In the genomic region with DNA sequence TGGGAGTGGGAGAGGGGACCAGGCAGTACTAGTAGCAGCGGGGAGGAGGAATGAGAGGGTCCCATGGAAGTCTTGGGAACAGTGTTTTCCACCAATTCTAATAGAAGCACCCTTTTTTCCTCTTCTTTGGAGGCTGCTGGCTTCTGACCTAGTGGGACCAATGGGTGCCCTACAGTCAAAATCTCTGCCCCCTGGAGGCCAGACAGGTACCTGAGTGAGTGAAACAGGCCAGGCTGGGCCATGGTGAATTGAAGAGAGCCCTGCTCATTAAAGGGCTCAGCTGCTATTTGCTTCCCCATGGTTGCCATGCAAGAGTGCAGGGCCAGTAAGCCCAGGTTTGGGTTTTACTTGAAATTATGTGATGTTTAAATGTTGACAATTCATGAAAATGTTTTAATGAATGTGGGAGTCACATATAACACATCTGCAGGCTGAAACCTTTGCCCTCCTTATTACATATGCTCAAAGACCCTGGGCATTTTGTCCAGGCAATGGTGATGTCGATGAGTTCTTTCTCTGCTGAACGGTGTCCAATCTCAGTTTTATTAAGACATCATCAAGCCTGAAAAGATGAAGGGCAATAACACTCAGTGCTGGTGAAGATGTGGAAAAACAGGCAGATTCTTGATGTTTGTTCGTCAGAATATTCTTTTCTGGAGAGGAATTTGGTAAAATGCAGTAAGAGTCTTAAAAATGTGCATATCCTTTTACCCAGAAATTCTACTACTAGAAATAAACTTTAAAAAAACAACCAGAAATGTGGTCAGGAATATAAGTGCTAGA, we compare ENCODE assay signal across 16 cellular contexts. TPM values are rescaled to one million over a fixed set of nuclear protein-coding genes. Genes with fewer than 3 reads are reported as not detected.
DNase-seq lines count a peak whose midpoint lies in the region; ATAC-seq and TF ChIP-seq lines count a peak whose summit lies in the region.
"Had no signal": no experiment of that assay in that cellular context is flagged by ENCODE, and none has a peak within 500 bp of the region (broad histone marks: within the 10 kb centered on the region; RNA-seq: fewer than 3 reads in every experiment).

No MANE protein-coding gene starts in this region.

- H3K4me1 ChIP-seq in vagina = no peaks in the 10 kb centered on the region
- H3K4me1 ChIP-seq in transverse colon = no peaks in the 10 kb centered on the region

- peak; percentile 3 for DNase-seq in stimulated activated CD4-positive, alpha-beta T cell treated with anti-CD3 and anti-CD28 coated beads, Interleukin-4, amount 100 ng/mL, for 1 hour
- DNase-seq in stimulated activated CD4-positive, alpha-beta T cell treated with anti-CD3 and anti-CD28 coated beads, Interleukin-12 subunit alpha, Interleukin-12 subunit beta, amount 100 ng/mL, for 4 hours = no peak
- DNase-seq in HT-29 (ENCODE audit: low spot score) (peak; percentile 44), vagina (ENCODE audit: extremely low spot score in 2 of 2) (no peak), transverse colon (no peak), C1 segment of cervical spinal cord (lab: John Stamatoyannopoulos, UW) (no peak)
- DNase-seq: activated CD8-positive, alpha-beta memory T cell treated with anti-CD3 and anti-CD28 coated beads, Interleukin-2, amount 10 ng/mL, durations not matched to agents 7 days and 5 days; CD4-positive, alpha-beta T cell; KBM-7; NCI-H2171 treated with DMSO at 0.1 percent for 48 hours; stimulated activated naive CD4-positive, alpha-beta T cell treated with Interleukin-2 at 50 U/mL for 16 hours had no signal

- H3K4me3 Mint-ChIP-seq in activated T-helper 17 cell treated with anti-CD3 and anti-CD28 coated beads, Interleukin-2, amount 50 U/mL, for 72 hours = no peak overlapping the region
- H3K4me3 Mint-ChIP-seq: activated CD8-positive, alpha-beta memory T cell treated with anti-CD3 and anti-CD28 coated beads, Interleukin-2, amount 10 ng/mL, durations not matched to agents 7 days and 5 days; CD4-positive, alpha-beta T cell had no signal

- TF ChIP-seq POLR2A in vagina (IDR thresholded peaks at IDR 0.05) (no peak), transverse colon (IDR thresholded peaks at IDR 0.05) (no peak)

- no peak for TF ChIP-seq EP300 in transverse colon (IDR thresholded peaks at IDR 0.05; ENCODE audit: low read depth)

- H3K4me3 ChIP-seq in vagina = no peak overlapping the region
- no peak overlapping the region for H3K4me3 ChIP-seq in transverse colon

- no peaks in the 10 kb centered on the region for H3K9me3 Mint-ChIP-seq in activated T-helper 17 cell treated with anti-CD3 and anti-CD28 coated beads, Interleukin-2, amount 50 U/mL, for 72 hours
- H3K9me3 Mint-ChIP-seq: CD4-positive, alpha-beta T cell had no signal

- H3K27me3 ChIP-seq in vagina (no peaks in the 10 kb centered on the region), transverse colon (no peaks in the 10 kb centered on the region)

- H3K36me3 Mint-ChIP-seq in activated T-helper 17 cell treated with anti-CD3 and anti-CD28 coated beads, Interleukin-2, amount 50 U/mL, for 72 hours (ENCODE audit: low read depth) = no peaks in the 10 kb centered on the region

- no peaks in the 10 kb centered on the region for H3K4me1 Mint-ChIP-seq in activated T-helper 17 cell treated with anti-CD3 and anti-CD28 coated beads, Interleukin-2, amount 50 U/mL, for 72 hours

- no peaks in the 10 kb centered on the region for H3K36me3 ChIP-seq in vagina
- no peaks in the 10 kb centered on the region for H3K36me3 ChIP-seq in transverse colon

- in situ Hi-C loops in transverse colon (cut with MboI; ENCODE audit: low pct_ligation_motif_present in 1 of 4, low pct_unique_long_range_greater_than_20kb in 1 of 4, low sequenced_read_pairs in 3 of 4) = no loop called here

- H3K27me3 Mint-ChIP-seq in activated T-helper 17 cell treated with anti-CD3 and anti-CD28 coated beads, Interleukin-2, amount 50 U/mL, for 72 hours = peaks cover 11% of the 10 kb centered on the region

- H3K27ac ChIP-seq in vagina = no peak overlapping the region
- no peak overlapping the region for H3K27ac ChIP-seq in transverse colon

- WGBS in transverse colon (ENCODE audit: low coverage in 1 of 2), 2 donors = 84 to 96% methylated on average over 4 of the region's 4 CpGs

- no peak overlapping the region for H3K27ac Mint-ChIP-seq in activated T-helper 17 cell treated with anti-CD3 and anti-CD28 coated beads, Interleukin-2, amount 50 U/mL, for 72 hours
- H3K27ac Mint-ChIP-seq: activated CD8-positive, alpha-beta memory T cell treated with anti-CD3 and anti-CD28 coated beads, Interleukin-2, amount 10 ng/mL, durations not matched to agents 7 days and 5 days; CD4-positive, alpha-beta T cell had no signal

- intact Hi-C loops in vagina (cut with DNase I) (no loop called here), transverse colon (cut with DNase I; ENCODE audit: low total_unique reads) (no loop called here)

- no peaks in the 10 kb centered on the region for H3K9me3 ChIP-seq in vagina
- no peaks in the 10 kb centered on the region for H3K9me3 ChIP-seq in transverse colon

- TF ChIP-seq CTCF in vagina (IDR thresholded peaks at IDR 0.05) = no peak
- TF ChIP-seq CTCF in transverse colon (IDR thresholded peaks at IDR 0.05) = no peak

- peak; percentile 34 for ATAC-seq in activated T-helper 17 cell treated with anti-CD3 and anti-CD28 coated beads, Interleukin-2, amount 50 U/mL, for 72 hours (replicated peaks)
- ATAC-seq in GM19351 (IDR thresholded peaks at IDR 0.05; ENCODE audit: unreplicated experiment) = no peak
- ATAC-seq: activated CD8-positive, alpha-beta memory T cell treated with anti-CD3 and anti-CD28 coated beads, Interleukin-2, amount 10 ng/mL, durations not matched to agents 7 days and 5 days had no signal

RNA-seq across cellular contexts. Expression of gene OCSTAMP, which starts 42.3 kb away (rescaled TPM):
- total RNA-seq in HT-29 (2014; rRNA removed; shearing (Covaris generic)) = not detected in 2 replicates
- 1 to 10 TPM in 1 of 2 donors, under 1 TPM in 1; 0.11 to 1.1 TPM for total RNA-seq in activated T-helper 17 cell treated with anti-CD3 and anti-CD28 coated beads, Interleukin-2, amount 50 U/mL, for 72 hours
- total RNA-seq in vagina (not detected), transverse colon (not detected)
- total RNA-seq: activated CD8-positive, alpha-beta memory T cell treated with anti-CD3 and anti-CD28 coated beads, Interleukin-2, amount 10 ng/mL, durations not matched to agents 7 days and 5 days; CD4-positive, alpha-beta T cell; mucosa of gallbladder; posterior vena cava; T-helper 2 cell treated with Interferon-gamma antibody and Interleukin-4, amounts not matched to agents 100 ng/mL and 5 ng/mL, for 36 hours had no signal

RNA-seq across cellular contexts. Expression of gene SLC13A3, which starts 58.5 kb away (rescaled TPM):
- not detected in 2 replicates for total RNA-seq in HT-29 (2014; rRNA removed; shearing (Covaris generic))
- not detected for total RNA-seq in activated T-helper 17 cell treated with anti-CD3 and anti-CD28 coated beads, Interleukin-2, amount 50 U/mL, for 72 hours
- total RNA-seq in vagina (1.2 TPM), transverse colon (under 1 TPM in 2 of 4 donors, not detected in 2; 0.14 to 0.48 TPM)
- total RNA-seq: T-helper 2 cell treated with Interferon-gamma antibody and Interleukin-4, amounts not matched to agents 100 ng/mL and 5 ng/mL, for 36 hours had no signal

Comparison
In these comparisons a context has a peak if more than half of its experiments do, and no peak if none do; other contexts are left out.
1. DNase-seq: peak in stimulated activated CD4-positive, alpha-beta T cell treated with anti-CD3 and anti-CD28 coated beads, Interleukin-4, amount 100 ng/mL, for 1 hour (single experiment) and HT-29 (single experiment); none in stimulated activated CD4-positive, alpha-beta T cell treated with anti-CD3 and anti-CD28 coated beads, Interleukin-12 subunit alpha, Interleukin-12 subunit beta, amount 100 ng/mL, for 4 hours (single experiment), vagina (0 of 2), transverse colon (single experiment) and C1 segment of cervical spinal cord (0 of 14).